8 cellular contexts compared by ENCODE assay signal in genomic region chr10:101817542-101818118, GRCh38. TPM values are rescaled to one million over a fixed set of nuclear protein-coding genes. Genes with fewer than 3 reads are reported as not detected.
DNase-seq lines count a peak whose midpoint lies in the region; ATAC-seq and TF ChIP-seq lines count a peak whose summit lies in the region.

No MANE protein-coding gene starts in this region.

- TF ChIP-seq CTCF in epithelial cell of proximal tubule (conservative IDR thresholded peaks at IDR 0.05; ENCODE audit: low read depth, low read length) (no peak), mucosa of descending colon (IDR thresholded peaks at IDR 0.05) (no peak), tibial artery (IDR thresholded peaks at IDR 0.05) (no peak)

- peaks cover 28% of the 10 kb centered on the region for H3K36me3 Mint-ChIP-seq in activated CD4-positive, alpha-beta T cell treated with anti-CD3 and anti-CD28 coated beads, Interleukin-2, amount 10 ng/mL, durations not matched to agents 7 days and 5 days (ENCODE audit: low read depth)

- no peaks in the 10 kb centered on the region for H3K9me3 Mint-ChIP-seq in activated CD4-positive, alpha-beta T cell treated with anti-CD3 and anti-CD28 coated beads, Interleukin-2, amount 10 ng/mL, durations not matched to agents 7 days and 5 days

- H2AFZ ChIP-seq in Karpas-422 (ENCODE audit: low read length), result no peak overlapping the region

- DNase-seq in AG08395 (ENCODE audit: low spot score) (peak; percentile 89), Karpas-422 (peak; percentile 72), epithelial cell of proximal tubule (ENCODE audit: low read depth) (peak; percentile 46), mucosa of descending colon (peak; percentile 92 to 97 (median 94)), tibial artery (peak; percentile 97 to 98)
- DNase-seq in activated CD4-positive, alpha-beta T cell treated with anti-CD3 and anti-CD28 coated beads, Interleukin-2, amount 10 ng/mL, durations not matched to agents 7 days and 5 days, result peak; percentile 43

- H3K4me2 ChIP-seq in Karpas-422 (ENCODE audit: low read depth, low read length, poor library complexity, severe bottlenecking), result peak overlapping the region; percentile 93

- peaks cover 54% of the 10 kb centered on the region for H3K79me2 ChIP-seq in Karpas-422 (ENCODE audit: low read length)

- H3K9me3 ChIP-seq in Karpas-422 (ENCODE audit: low read length) (no peaks in the 10 kb centered on the region), mucosa of descending colon (no peaks in the 10 kb centered on the region), tibial artery (no peaks in the 10 kb centered on the region)

- H3K4me1 ChIP-seq in Karpas-422 (ENCODE audit: low read length), result peaks cover 34% of the 10 kb centered on the region
- H3K4me1 ChIP-seq in mucosa of descending colon (ENCODE audit: low read depth), result peaks cover 19% of the 10 kb centered on the region
- peaks cover 0 to 41% (median 24%) of the 10 kb centered on the region in 4 donors for H3K4me1 ChIP-seq in tibial artery

- peaks cover 48% of the 10 kb centered on the region for H3K4me1 Mint-ChIP-seq in activated CD4-positive, alpha-beta T cell treated with anti-CD3 and anti-CD28 coated beads, Interleukin-2, amount 10 ng/mL, durations not matched to agents 7 days and 5 days

- peaks cover 19% of the 10 kb centered on the region; the same call in 1 of the 2 replicates for H4K20me1 ChIP-seq in Karpas-422 (ENCODE audit: insufficient read depth, low read depth, low read length)

- H3K4me3 ChIP-seq in Karpas-422 (ENCODE audit: low read length), result peak overlapping the region; percentile 78
- peak overlapping the region; percentile 94 for H3K4me3 ChIP-seq in epithelial cell of proximal tubule (ENCODE audit: low read depth, low read length)
- peak overlapping the region; percentile 96 for H3K4me3 ChIP-seq in mucosa of descending colon
- peak overlapping the region; percentile 96 to 99 for H3K4me3 ChIP-seq in tibial artery

- no peaks in the 10 kb centered on the region for H3K27me3 Mint-ChIP-seq in activated CD4-positive, alpha-beta T cell treated with anti-CD3 and anti-CD28 coated beads, Interleukin-2, amount 10 ng/mL, durations not matched to agents 7 days and 5 days

- POLR2A ChIA-PET in activated CD4-positive, alpha-beta T cell treated with anti-CD3 and anti-CD28 coated beads, Interleukin-2, amount 10 ng/mL, durations not matched to agents 7 days and 5 days (lab: Charles Lee), result interaction anchor here (1.7 kb wide), 1 partner anchor 13 kb away, joined by 7 read pairs; no protein-coding TSS in a partner anchor

- peak overlapping the region; percentile 73 for H3K27ac ChIP-seq in Karpas-422 (ENCODE audit: low read length)
- H3K27ac ChIP-seq in tibial artery, result peak overlapping the region; percentile 98

- no peaks in the 10 kb centered on the region for H3K27me3 ChIP-seq in Karpas-422 (ENCODE audit: low read length)
- no peaks in the 10 kb centered on the region for H3K27me3 ChIP-seq in tibial artery

- CTCF ChIA-PET in activated CD4-positive, alpha-beta T cell treated with anti-CD3 and anti-CD28 coated beads, Interleukin-2, amount 10 ng/mL, durations not matched to agents 7 days and 5 days (lab: Charles Lee), result interaction anchor here (1.4 to 2.1 kb wide), 4 partner anchors 10 to 36 kb away, joined by 5 to 18 read pairs (median 17); no protein-coding TSS in a partner anchor

- H3K36me3 ChIP-seq in Karpas-422 (ENCODE audit: insufficient read depth, low read length), result peaks cover 9% of the 10 kb centered on the region; the same call in 1 of the 2 replicates
- no peaks in the 10 kb centered on the region for H3K36me3 ChIP-seq in mucosa of descending colon (ENCODE audit: low read depth)
- H3K36me3 ChIP-seq in tibial artery, result peaks cover 1 to 5% (median 4%) of the 10 kb centered on the region in 3 donors

- peak overlapping the region; percentile 100 for H3K27ac Mint-ChIP-seq in activated CD4-positive, alpha-beta T cell treated with anti-CD3 and anti-CD28 coated beads, Interleukin-2, amount 10 ng/mL, durations not matched to agents 7 days and 5 days

- intact Hi-C loops in mucosa of descending colon (cut with DNase I, micrococcal nuclease) (no loop called here), tibial artery (cut with DNase I; ENCODE audit: low total_unique reads) (no loop called here)

- no peaks in the 10 kb centered on the region for H3K9me2 ChIP-seq in Karpas-422 (replicated peaks; ENCODE audit: insufficient read depth, low read length)

- peak overlapping the region; percentile 86 for H3K9ac ChIP-seq in Karpas-422 (ENCODE audit: low read length)

- peak overlapping the region; percentile 100 for H3K4me3 Mint-ChIP-seq in activated CD4-positive, alpha-beta T cell treated with anti-CD3 and anti-CD28 coated beads, Interleukin-2, amount 10 ng/mL, durations not matched to agents 7 days and 5 days

- ATAC-seq in GM18498 (IDR thresholded peaks at IDR 0.05; ENCODE audit: unreplicated experiment) (peak; percentile 6), mucosa of descending colon (peak; percentile 57), GM18870 (IDR thresholded peaks at IDR 0.05; ENCODE audit: unreplicated experiment) (no peak)

RNA-seq across cellular contexts. Expression of gene OGA, which starts 0.6 kb away (rescaled TPM):
- total RNA-seq in Karpas-422 (2014; rRNA removed; shearing (Covaris generic); ENCODE audit: low replicate concordance), result 43.5 and 65.0 TPM in 2 replicates
- total RNA-seq in activated CD4-positive, alpha-beta T cell treated with anti-CD3 and anti-CD28 coated beads, Interleukin-2, amount 10 ng/mL, durations not matched to agents 7 days and 5 days, result 100 to 1,000 TPM; 135 to 145 TPM
- total RNA-seq in epithelial cell of proximal tubule, result 39.8 and 48.4 TPM in 2 replicates
- total RNA-seq in mucosa of descending colon, result 100 to 1,000 TPM in 2 of 3 donors, 10 to 100 TPM in 1; 80.8 to 112 (median 110) TPM

RNA-seq across cellular contexts. Expression of gene KCNIP2, which starts 26.0 kb away (rescaled TPM):
- total RNA-seq in Karpas-422 (2014; rRNA removed; shearing (Covaris generic); ENCODE audit: low replicate concordance), result 0.61 and 2.4 TPM in 2 replicates
- 1 to 10 TPM; 3.5 to 4.5 TPM for total RNA-seq in activated CD4-positive, alpha-beta T cell treated with anti-CD3 and anti-CD28 coated beads, Interleukin-2, amount 10 ng/mL, durations not matched to agents 7 days and 5 days
- total RNA-seq in epithelial cell of proximal tubule, result 0.14 and 2.9 TPM in 2 replicates
- 1 to 10 TPM; 3.7 to 5.9 (median 4.2) TPM for total RNA-seq in mucosa of descending colon

RNA-seq across cellular contexts. Expression of gene NPM3, which starts 34.4 kb away (rescaled TPM):
- total RNA-seq in Karpas-422 (2014; rRNA removed; shearing (Covaris generic); ENCODE audit: low replicate concordance), result 46.1 and 113 TPM in 2 replicates
- total RNA-seq in activated CD4-positive, alpha-beta T cell treated with anti-CD3 and anti-CD28 coated beads, Interleukin-2, amount 10 ng/mL, durations not matched to agents 7 days and 5 days, result 10 to 100 TPM; 25.9 to 30.3 TPM
- total RNA-seq in epithelial cell of proximal tubule (118 and 159 TPM in 2 replicates), mucosa of descending colon (10 to 100 TPM; 14.4 to 27.4 (median 15.3) TPM)

RNA-seq across cellular contexts. Expression of gene FGF8, which starts 41.7 kb away (rescaled TPM):
- 1.1 TPM in 1 of 2 replicates, not detected in the other for total RNA-seq in Karpas-422 (2014; rRNA removed; shearing (Covaris generic); ENCODE audit: low replicate concordance)
- total RNA-seq in activated CD4-positive, alpha-beta T cell treated with anti-CD3 and anti-CD28 coated beads, Interleukin-2, amount 10 ng/mL, durations not matched to agents 7 days and 5 days, result not detected
- total RNA-seq in epithelial cell of proximal tubule, result not detected in 2 replicates
- total RNA-seq in mucosa of descending colon, result not detected

Comparison
In these comparisons a context has a peak if more than half of its experiments do, and no peak if none do; other contexts are left out.
1. DNase-seq: peak in every context shown above with its lines; median percentile 98 in tibial artery; 94 in mucosa of descending colon; 89 in AG08395; 72 in Karpas-422; 46 in epithelial cell of proximal tubule; 43 in activated CD4-positive, alpha-beta T cell treated with anti-CD3 and anti-CD28 coated beads, Interleukin-2, amount 10 ng/mL, durations not matched to agents 7 days and 5 days.